In the genomic region with DNA sequence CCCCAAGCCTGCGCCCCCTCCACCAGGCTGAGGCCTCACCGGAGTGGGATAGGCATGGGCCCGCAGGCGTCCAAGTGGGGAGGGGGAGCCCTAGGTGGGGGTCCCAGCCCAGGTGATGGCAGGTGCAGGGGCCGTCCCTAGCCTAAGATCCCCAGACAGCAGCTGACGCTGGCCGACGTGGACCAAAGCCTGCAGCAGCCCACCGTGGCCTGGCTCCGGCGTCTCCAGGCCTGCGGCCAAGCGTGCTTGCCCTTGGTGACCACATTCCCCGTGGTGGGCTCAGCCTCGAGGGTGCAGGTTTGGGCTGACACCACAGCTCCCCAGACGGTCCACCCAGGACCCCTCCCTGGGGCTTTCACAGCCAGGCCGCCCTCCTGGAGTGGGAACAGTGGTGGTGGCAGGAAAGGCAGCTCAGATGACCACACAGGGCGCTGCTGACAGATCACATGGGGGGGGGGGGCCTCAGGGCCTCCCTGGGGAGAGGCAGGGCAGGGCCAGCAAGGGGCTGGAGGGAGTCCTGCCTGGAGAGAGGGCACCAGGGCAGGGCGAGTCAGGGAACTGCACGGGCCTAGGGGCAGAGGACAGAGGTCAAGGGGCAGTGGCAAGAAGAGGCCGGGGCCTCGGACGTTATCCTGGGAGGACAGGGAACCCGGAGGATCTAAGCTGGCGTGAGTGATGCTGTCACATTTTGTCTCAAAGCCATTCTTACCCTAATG, we compare ENCODE assay signal across 10 cellular contexts. TPM values are rescaled to one million over a fixed set of nuclear protein-coding genes. Genes with fewer than 3 reads are reported as not detected.
A peak's percentile ranks its signal among the peaks of the same experiment; 100 is the strongest.
DNase-seq lines count a peak whose midpoint lies in the region; ATAC-seq, FAIRE-seq and TF ChIP-seq lines count a peak whose summit lies in the region.
"Had no signal": no experiment of that assay in that cellular context is flagged by ENCODE, and none has a peak within 500 bp of the region (broad histone marks: within the 10 kb centered on the region; RNA-seq: fewer than 3 reads in every experiment).

No MANE protein-coding gene starts in this region.

- H3K27ac ChIP-seq in RWPE1 (peak overlapping the region; percentile 89), stomach (peak overlapping the region; percentile 33 to 86 (median 72))

- no peaks in the 10 kb centered on the region for H3K27me3 Mint-ChIP-seq in activated naive CD4-positive, alpha-beta T cell treated with anti-CD3 and anti-CD28 coated beads, Interleukin-2, amount 50 U/mL, for 24 hours

- TF ChIP-seq CTCF in RWPE1 (conservative IDR thresholded peaks at IDR 0.05; ENCODE audit: low read depth) (no peak), stomach (IDR thresholded peaks at IDR 0.05) (no peak)

- no peak for TF ChIP-seq POLR2A in stomach (IDR thresholded peaks at IDR 0.05)

- peaks cover 27% of the 10 kb centered on the region for H3K4me1 Mint-ChIP-seq in activated naive CD4-positive, alpha-beta T cell treated with anti-CD3 and anti-CD28 coated beads, Interleukin-2, amount 50 U/mL, for 24 hours

- H3K4me3 ChIP-seq in stomach, result no peak overlapping the region

- H3K9me3 Mint-ChIP-seq in activated naive CD4-positive, alpha-beta T cell treated with anti-CD3 and anti-CD28 coated beads, Interleukin-2, amount 50 U/mL, for 24 hours, result no peaks in the 10 kb centered on the region
- H3K9me3 Mint-ChIP-seq in activated naive CD4-positive, alpha-beta T cell treated with anti-CD3 and anti-CD28 coated beads, Interleukin-2, amount 50 U/mL, for 72 hours, result no peaks in the 10 kb centered on the region
- H3K9me3 Mint-ChIP-seq: HFFc6 had no signal

- no peak for TF ChIP-seq EP300 in stomach (IDR thresholded peaks at IDR 0.05)

- POLR2A ChIA-PET in RWPE1 (lab: Yijun Ruan, JAX; ENCODE audit: low non-redundant PET), result interaction anchor here (1.0 kb wide), 1 partner anchor 16 kb away, joined by 5 read pairs; no protein-coding TSS in a partner anchor

- 54 to 72% (median 66%) methylated on average over 9 to 25 of the region's 25 CpGs for WGBS in stomach, 5 donors

- peaks cover 3% of the 10 kb centered on the region for H3K36me3 Mint-ChIP-seq in activated naive CD4-positive, alpha-beta T cell treated with anti-CD3 and anti-CD28 coated beads, Interleukin-2, amount 50 U/mL, for 24 hours
- H3K36me3 Mint-ChIP-seq in activated naive CD4-positive, alpha-beta T cell treated with anti-CD3 and anti-CD28 coated beads, Interleukin-2, amount 50 U/mL, for 72 hours, result peaks cover 6% of the 10 kb centered on the region in 2 donors

- H3K36me3 ChIP-seq in stomach, result peaks cover 19 to 57% (median 46%) of the 10 kb centered on the region in 4 donors

- CTCF ChIA-PET in RWPE1 (lab: Yijun Ruan, JAX), result interaction anchor here (0.6 to 1.6 kb wide), 4 partner anchors 30 to 52 kb away, joined by 3 to 5 read pairs (median 4); no protein-coding TSS in a partner anchor

- peak overlapping the region; percentile 44 for H3K4me3 Mint-ChIP-seq in activated naive CD4-positive, alpha-beta T cell treated with anti-CD3 and anti-CD28 coated beads, Interleukin-2, amount 50 U/mL, for 24 hours

- H3K4me1 ChIP-seq in stomach, result peaks cover 46 to 73% (median 54%) of the 10 kb centered on the region in 4 donors

- H3K27ac Mint-ChIP-seq in activated naive CD4-positive, alpha-beta T cell treated with anti-CD3 and anti-CD28 coated beads, Interleukin-2, amount 50 U/mL, for 24 hours, result no peak overlapping the region
- peak overlapping the region in 1 of 2 donors; percentile 59 for H3K27ac Mint-ChIP-seq in activated naive CD4-positive, alpha-beta T cell treated with anti-CD3 and anti-CD28 coated beads, Interleukin-2, amount 50 U/mL, for 72 hours

- no peak for DNase-seq in activated naive CD4-positive, alpha-beta T cell treated with anti-CD3 and anti-CD28 coated beads, Interleukin-2, amount 50 U/mL, for 72 hours (ENCODE audit: low spot score in 2 of 2)
- DNase-seq in RWPE1 (ENCODE audit: low spot score), result no peak
- peak; percentile 56 for DNase-seq in islet precursor cell
- DNase-seq in stomach, result no peak
- DNase-seq in HTR-8/SVneo (ENCODE audit: insufficient read length, low spot score), result no peak
- DNase-seq in cerebellar nuclear complex (lab: John Stamatoyannopoulos, UW), result no peak
- DNase-seq in retina, result no peak
- DNase-seq: HFFc6 had no signal

- ATAC-seq in activated naive CD4-positive, alpha-beta T cell treated with anti-CD3 and anti-CD28 coated beads, Interleukin-2, amount 50 U/mL, for 72 hours, result no peak

- H3K27me3 ChIP-seq in stomach, result peaks cover 0 to 42% (median 13%) of the 10 kb centered on the region in 3 donors

- intact Hi-C loops in stomach (cut with DNase I; ENCODE audit: low total_unique reads), result no loop called here

- FAIRE-seq in HTR-8/SVneo (lab: Jason Lieb, UNC), result no peak

- no peaks in the 10 kb centered on the region for H3K9me3 ChIP-seq in stomach

RNA-seq across cellular contexts. Expression of gene ADAM8, which starts 0.8 kb away (rescaled TPM):
- 100 to 1,000 TPM; 101 to 201 TPM for total RNA-seq in activated naive CD4-positive, alpha-beta T cell treated with anti-CD3 and anti-CD28 coated beads, Interleukin-2, amount 50 U/mL, for 72 hours
- 10 to 100 TPM in 1 of 5 donors, 1 to 10 TPM in 3, not detected in 1; 3.3 to 50.8 (median 5.0) TPM for total RNA-seq in stomach
- 1 to 10 TPM; 1.8 to 4.4 (median 3.6) TPM for polyA plus RNA-seq in stomach

RNA-seq across cellular contexts. Expression of gene TUBGCP2, which starts 31.2 kb away (rescaled TPM):
- 10 to 100 TPM; 47.9 to 53.3 TPM for total RNA-seq in activated naive CD4-positive, alpha-beta T cell treated with anti-CD3 and anti-CD28 coated beads, Interleukin-2, amount 50 U/mL, for 72 hours
- total RNA-seq in stomach, result 100 to 1,000 TPM in 1 of 5 donors, 10 to 100 TPM in 4; 18.3 to 117 (median 41.9) TPM
- 10 to 100 TPM; 40.3 to 89.8 (median 68.7) TPM for polyA plus RNA-seq in stomach

RNA-seq across cellular contexts. Expression of gene ZNF511, which starts 31.3 kb away (rescaled TPM):
- total RNA-seq in activated naive CD4-positive, alpha-beta T cell treated with anti-CD3 and anti-CD28 coated beads, Interleukin-2, amount 50 U/mL, for 72 hours, result 10 to 100 TPM; 43.4 to 55.6 TPM
- total RNA-seq in stomach, result 10 to 100 TPM; 12.7 to 82.1 (median 27.2) TPM
- polyA plus RNA-seq in stomach, result 10 to 100 TPM; 55.8 to 63.4 (median 60.0) TPM

RNA-seq across cellular contexts. Expression of gene VENTX, which starts 39.8 kb away (rescaled TPM):
- not detected for total RNA-seq in activated naive CD4-positive, alpha-beta T cell treated with anti-CD3 and anti-CD28 coated beads, Interleukin-2, amount 50 U/mL, for 72 hours
- 1 to 10 TPM in 1 of 5 donors, under 1 TPM in 2, not detected in 2; 0.45 to 3.2 (median 0.58) TPM for total RNA-seq in stomach
- under 1 TPM; 0.15 to 0.75 (median 0.35) TPM for polyA plus RNA-seq in stomach
- total RNA-seq: HFFc6, renal cortical epithelial cell had no signal

RNA-seq across cellular contexts. Expression of gene UTF1, which starts 47.4 kb away (rescaled TPM):
- total RNA-seq in activated naive CD4-positive, alpha-beta T cell treated with anti-CD3 and anti-CD28 coated beads, Interleukin-2, amount 50 U/mL, for 72 hours, result not detected
- total RNA-seq in stomach, result not detected
- not detected for polyA plus RNA-seq in stomach
- total RNA-seq: HFFc6, renal cortical epithelial cell had no signal
